ENCODE assay signal across 8 cellular contexts in the genomic region with DNA sequence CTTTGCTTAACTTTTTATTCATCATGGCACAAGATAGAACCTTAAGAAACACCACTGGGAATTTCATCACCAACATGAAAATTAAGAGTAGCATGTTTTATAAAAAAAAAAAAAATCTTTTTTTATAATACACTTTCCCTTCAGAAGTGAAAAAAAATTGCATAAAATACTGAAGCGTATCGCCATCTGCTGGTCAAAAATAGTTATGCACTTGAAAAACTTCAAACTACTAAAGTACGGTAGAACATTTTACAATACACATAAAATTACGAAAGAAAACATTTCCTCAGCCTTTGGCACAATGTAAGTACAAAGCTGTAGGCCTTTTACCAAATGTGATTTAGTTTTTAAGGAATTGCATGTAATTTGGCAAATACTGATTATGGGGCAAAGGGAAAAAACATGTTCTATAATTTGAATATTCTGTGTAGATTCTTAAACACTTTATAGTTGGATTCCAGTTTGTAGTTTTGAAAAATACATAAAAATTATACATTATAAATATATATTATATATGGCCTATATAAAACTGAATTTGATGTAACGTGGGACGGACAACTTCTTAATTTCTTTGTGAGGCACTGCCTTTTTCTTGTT. TPM values are rescaled to one million over a fixed set of nuclear protein-coding genes. Genes with fewer than 3 reads are reported as not detected.
DNase-seq lines count a peak whose midpoint lies in the region; ATAC-seq and TF ChIP-seq lines count a peak whose summit lies in the region.

No MANE protein-coding gene starts in this region.

- no peak for ATAC-seq in HG03520 (IDR thresholded peaks at IDR 0.05; ENCODE audit: unreplicated experiment)

- DNase-seq in NCI-H1417 (lab: John Stamatoyannopoulos, UW) (peak; percentile 6 to 74 (median 20)), NCI-H1417 treated with DMSO at 0.1 percent for 48 hours (lab: John Stamatoyannopoulos, UW) (no peak), cerebellar cortex (ENCODE audit: low spot score) (peak; percentile 26), myocyte (ENCODE audit: low read depth) (peak; percentile 38), mesenteric fat pad (ENCODE audit: low spot score) (no peak), 8988T (no peak)

- TF ChIP-seq CTCF in LNCAP (IDR thresholded peaks at IDR 0.05): peak; percentile 50

RNA-seq across cellular contexts. Expression of gene HCCS, which starts 26.5 kb away (rescaled TPM):
- total RNA-seq in myocyte (23.1 and 25.7 TPM in 2 replicates), mesenteric fat pad (25.9 TPM)
- 39.4 TPM for polyA plus RNA-seq in myocyte (2012)

Comparison
In these comparisons a context has a peak if more than half of its experiments do, and no peak if none do; other contexts are left out.
1. DNase-seq: peak in NCI-H1417 (3 of 3), cerebellar cortex (single experiment) and myocyte (single experiment); none in NCI-H1417 treated with DMSO at 0.1 percent for 48 hours (single experiment), mesenteric fat pad (single experiment) and 8988T (single experiment).